In genomic region chr7:149772236-149772820, GRCh38 we compare ENCODE assay signal across 8 cellular contexts. TPM values are rescaled to one million over a fixed set of nuclear protein-coding genes. Genes with fewer than 3 reads are reported as not detected.
A peak's percentile ranks its signal among the peaks of the same experiment; 100 is the strongest.
DNase-seq lines count a peak whose midpoint lies in the region; ATAC-seq and TF ChIP-seq lines count a peak whose summit lies in the region.

No MANE protein-coding gene starts in this region.

- no peaks in the 10 kb centered on the region for H3K79me1 ChIP-seq in mesenchymal stem cell (replicated peaks; ENCODE audit: low read length, poor library complexity, severe bottlenecking)

- intact Hi-C loops in upper lobe of right lung (cut with DNase I), result loop anchor here (5.0 kb wide), 1 partner anchor 1010 kb away; no protein-coding TSS in a partner anchor

- H4K20me1 ChIP-seq in DOHH2 (ENCODE audit: control insufficient read depth, insufficient read depth, low read depth, low read length), result 0 out of 2 replicates have a peak, but pooled peaks cover 4% of the 10 kb centered on the region

- no peak overlapping the region for H2BK5ac ChIP-seq in mesenchymal stem cell (ENCODE audit: low read depth, low read length, poor library complexity, severe bottlenecking)

- no peak for TF ChIP-seq CTCF in DOHH2 (IDR thresholded peaks at IDR 0.05; ENCODE audit: low read depth, low read length, poor library complexity, severe bottlenecking)
- TF ChIP-seq CTCF in choroid plexus epithelial cell (conservative IDR thresholded peaks at IDR 0.05; ENCODE audit: low read depth, low read length), result no peak
- no peak for TF ChIP-seq CTCF in upper lobe of right lung (IDR thresholded peaks at IDR 0.05)

- peak overlapping the region; percentile 84 for H3K4me3 ChIP-seq in DOHH2 (ENCODE audit: low read length)
- H3K4me3 ChIP-seq in MG63, result peak overlapping the region; percentile 19; the same call in 1 of the 2 replicates
- peak overlapping the region; percentile 71 for H3K4me3 ChIP-seq in choroid plexus epithelial cell (ENCODE audit: low read depth, low read length)
- peak overlapping the region in 1 of 2 experiments; percentile 77 for H3K4me3 ChIP-seq in mesenchymal stem cell (ENCODE audit: insufficient read depth in 1 of 2, low read depth in 1 of 2, low read length in 2 of 2)
- H3K4me3 ChIP-seq in upper lobe of right lung, result peak overlapping the region; percentile 64

- H3K18ac ChIP-seq in mesenchymal stem cell (ENCODE audit: low read depth in 1 of 2, low read length in 2 of 2), result peak overlapping the region; percentile 95 to 96

- H3F3A ChIP-seq in DOHH2 (ENCODE audit: control insufficient read depth, insufficient read depth), result peaks cover 9% of the 10 kb centered on the region

- no peak overlapping the region for H2AFZ ChIP-seq in mesenchymal stem cell (ENCODE audit: low read depth, low read length)

- no peak overlapping the region for H3K9ac ChIP-seq in mesenchymal stem cell (ENCODE audit: low read length)

- peak overlapping the region; percentile 88 for H4K91ac ChIP-seq in mesenchymal stem cell (ENCODE audit: low read length)

- H3K4me2 ChIP-seq in DOHH2 (ENCODE audit: low read length) (peak overlapping the region; percentile 86), mesenchymal stem cell (ENCODE audit: low read length, poor library complexity, severe bottlenecking) (peak overlapping the region; percentile 99)

- WGBS in mesenchymal stem cell, result 4% methylated on average over 30 of the region's 40 CpGs

- no peaks in the 10 kb centered on the region for H3K9me2 ChIP-seq in DOHH2 (replicated peaks; ENCODE audit: control insufficient read depth, low read length)

- H3K4me1 ChIP-seq in DOHH2 (ENCODE audit: control insufficient read depth, low read length), result peaks cover 41% of the 10 kb centered on the region
- peaks cover 27% of the 10 kb centered on the region for H3K4me1 ChIP-seq in mesenchymal stem cell (ENCODE audit: control insufficient read depth, insufficient read depth, low read depth, low read length)
- peaks cover 18% of the 10 kb centered on the region for H3K4me1 ChIP-seq in upper lobe of right lung

- H2BK12ac ChIP-seq in mesenchymal stem cell (ENCODE audit: low read length in 2 of 2), result peak overlapping the region in 1 of 2 experiments; percentile 75

- peak overlapping the region in 1 of 2 experiments; percentile 93 for H3K14ac ChIP-seq in mesenchymal stem cell (ENCODE audit: low read length in 2 of 2)

- H2AK5ac ChIP-seq in mesenchymal stem cell (ENCODE audit: low read length, severe bottlenecking), result no peak overlapping the region

- H3K4ac ChIP-seq in mesenchymal stem cell (ENCODE audit: low read depth in 1 of 2, low read length in 2 of 2), result peak overlapping the region; percentile 95 to 96

- H3K23ac ChIP-seq in mesenchymal stem cell (ENCODE audit: low read length in 2 of 2), result no peak overlapping the region

- no peak for ATAC-seq in upper lobe of right lung
- no peak for ATAC-seq in HG03045 (IDR thresholded peaks at IDR 0.05; ENCODE audit: unreplicated experiment)
- no peak for ATAC-seq in GM21390 (IDR thresholded peaks at IDR 0.05; ENCODE audit: unreplicated experiment)

- H3K27ac ChIP-seq in DOHH2 (ENCODE audit: low read depth, low read length) (peak overlapping the region; percentile 81), mesenchymal stem cell (ENCODE audit: low read length, poor library complexity, severe bottlenecking) (no peak overlapping the region), upper lobe of right lung (peak overlapping the region; percentile 63)

- peak overlapping the region; percentile 93 for H2BK15ac ChIP-seq in mesenchymal stem cell (ENCODE audit: low read depth, poor library complexity, severe bottlenecking)

- H3K79me2 ChIP-seq in DOHH2 (ENCODE audit: control insufficient read depth, low read length), result no peaks in the 10 kb centered on the region

- peaks cover 17% of the 10 kb centered on the region; the same call in 1 of the 2 replicates for H3K27me3 ChIP-seq in DOHH2 (ENCODE audit: control insufficient read depth, low read length)
- no peaks in the 10 kb centered on the region for H3K27me3 ChIP-seq in MG63
- H3K27me3 ChIP-seq in mesenchymal stem cell (ENCODE audit: control insufficient read depth in 1 of 2, insufficient read depth in 1 of 2, low read length in 2 of 2), result peaks cover 59 to 72% of the 10 kb centered on the region in 2 experiments
- no peaks in the 10 kb centered on the region for H3K27me3 ChIP-seq in upper lobe of right lung

- DNase-seq in MG63, result no peak
- DNase-seq in choroid plexus epithelial cell (ENCODE audit: low read depth), result no peak
- no peak for DNase-seq in mesenchymal stem cell
- DNase-seq in upper lobe of right lung, result peak; percentile 83
- DNase-seq in NCI-H2196 (lab: John Stamatoyannopoulos, UW; ENCODE audit: unreplicated experiment), result no peak

- peak overlapping the region; percentile 88 for H4K8ac ChIP-seq in mesenchymal stem cell (ENCODE audit: low read length)

- H3K9me3 ChIP-seq in DOHH2 (ENCODE audit: control insufficient read depth, insufficient read depth, low read length) (no peaks in the 10 kb centered on the region), MG63 (no peaks in the 10 kb centered on the region), mesenchymal stem cell (ENCODE audit: control insufficient read depth, low read length) (no peaks in the 10 kb centered on the region), upper lobe of right lung (no peaks in the 10 kb centered on the region)

- peak overlapping the region; percentile 99 for H2BK120ac ChIP-seq in mesenchymal stem cell (ENCODE audit: low read depth, low read length)

- H3K36me3 ChIP-seq in DOHH2 (ENCODE audit: control insufficient read depth, low read length) (0 out of 2 replicates have a peak, but pooled peaks cover 9% of the 10 kb centered on the region), MG63 (no peaks in the 10 kb centered on the region), mesenchymal stem cell (ENCODE audit: control insufficient read depth in 1 of 2, insufficient read depth in 2 of 2, low read depth in 1 of 2, low read length in 2 of 2) (no peaks in the 10 kb centered on the region), upper lobe of right lung (peaks cover 25% of the 10 kb centered on the region)

RNA-seq across cellular contexts. Expression of gene ZNF467, which starts 1.1 kb away (rescaled TPM):
- total RNA-seq in MG63 (2014; rRNA removed; shearing (Covaris generic); ENCODE audit: low replicate concordance), result not detected in 2 replicates
- polyA plus RNA-seq in mesenchymal stem cell (2013, experiment 1 of 2), result 14.4 TPM
- polyA plus RNA-seq in mesenchymal stem cell (2013, experiment 2 of 2), result 14.5 TPM
- 35.3 TPM for total RNA-seq in upper lobe of right lung

Comparison
In these comparisons a context has a peak if more than half of its experiments do, and no peak if none do; other contexts are left out.
1. RNA of gene ZNF467, which starts 1.1 kb away (total RNA-seq): 35.3 TPM in upper lobe of right lung (single experiment); not detected in MG63; every median in the first group is over 10 times any median in the second.